In the genomic region with DNA sequence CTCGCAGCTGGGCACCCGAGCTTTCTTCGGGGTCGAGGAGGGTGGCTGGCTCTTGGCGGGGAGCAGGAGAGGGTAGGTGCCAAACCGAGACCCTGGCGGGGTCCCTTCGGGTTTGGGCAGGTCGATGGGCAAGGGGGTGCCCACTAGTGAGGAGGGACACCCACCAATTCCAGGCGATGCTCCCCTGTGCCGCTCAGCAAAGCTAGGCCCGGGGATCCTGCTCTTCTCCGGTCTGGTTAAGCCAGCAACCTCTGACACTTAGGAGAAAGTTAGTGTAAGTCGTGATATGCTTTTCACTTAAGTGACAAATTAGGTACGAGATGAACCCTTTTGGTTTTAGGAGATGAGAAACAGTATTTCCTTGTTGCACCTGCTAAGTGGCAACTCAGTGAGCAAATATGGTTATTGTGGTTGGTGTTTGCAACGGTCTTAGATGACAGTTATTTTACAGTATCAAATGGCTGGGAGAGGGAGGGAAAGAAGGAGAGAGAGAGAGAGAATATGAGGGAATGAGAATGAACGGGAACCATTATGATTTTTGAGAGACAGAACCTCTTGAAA, we compare ENCODE assay signal across 8 cellular contexts. TPM values are rescaled to one million over a fixed set of nuclear protein-coding genes. Genes with fewer than 3 reads are reported as not detected.
DNase-seq lines count a peak whose midpoint lies in the region; ATAC-seq, FAIRE-seq and TF ChIP-seq lines count a peak whose summit lies in the region.

No MANE protein-coding gene starts in this region.

- peak overlapping the region; percentile 93 for H3K4me3 Mint-ChIP-seq in activated naive CD8-positive, alpha-beta T cell treated with anti-CD3 and anti-CD28 coated beads, Interleukin-2, amount 10 ng/mL, durations not matched to agents 7 days and 5 days

- H3K36me3 Mint-ChIP-seq in activated naive CD8-positive, alpha-beta T cell treated with anti-CD3 and anti-CD28 coated beads, Interleukin-2, amount 10 ng/mL, durations not matched to agents 7 days and 5 days, result peaks cover 18% of the 10 kb centered on the region

- no peaks in the 10 kb centered on the region for H3K9me3 Mint-ChIP-seq in activated naive CD8-positive, alpha-beta T cell treated with anti-CD3 and anti-CD28 coated beads, Interleukin-2, amount 10 ng/mL, durations not matched to agents 7 days and 5 days

- H4K20me1 ChIP-seq in BLaER1, result no peaks in the 10 kb centered on the region

- POLR2A ChIA-PET in activated naive CD8-positive, alpha-beta T cell treated with anti-CD3 and anti-CD28 coated beads, Interleukin-2, amount 10 ng/mL, durations not matched to agents 7 days and 5 days (lab: Charles Lee), result interaction anchor here (0.8 to 4.0 kb wide), 14 partner anchors 8 to 737 kb away, joined by 3 to 44 read pairs (median 6); partner anchors contain the start of genes PIK3C2A and RPS13

- peak overlapping the region; percentile 94 for H3K27ac Mint-ChIP-seq in activated naive CD8-positive, alpha-beta T cell treated with anti-CD3 and anti-CD28 coated beads, Interleukin-2, amount 10 ng/mL, durations not matched to agents 7 days and 5 days

- H3K27ac ChIP-seq in BLaER1 (peak overlapping the region; percentile 93), heart left ventricle (peak overlapping the region; percentile 76 to 96 (median 90))

- H3K4me1 ChIP-seq in BLaER1, result peaks cover 54% of the 10 kb centered on the region
- H3K4me1 ChIP-seq in heart left ventricle, result peaks cover 0 to 45% (median 9%) of the 10 kb centered on the region in 12 donors

- peak; percentile 64 for FAIRE-seq in GM18507 (lab: Jason Lieb, UNC)

- H3K36me3 ChIP-seq in BLaER1 (peaks cover 12% of the 10 kb centered on the region), heart left ventricle (peaks cover 0 to 4% (median 0%) of the 10 kb centered on the region in 9 donors)

- H3K9ac ChIP-seq in BLaER1, result peak overlapping the region; percentile 89

- peak overlapping the region; percentile 89 for H3K4me2 ChIP-seq in BLaER1

- TF ChIP-seq CTCF in heart left ventricle (IDR thresholded peaks at IDR 0.05), result no peak

- peak overlapping the region; percentile 79 for H3K4me3 ChIP-seq in BLaER1
- H3K4me3 ChIP-seq in heart left ventricle, result peak overlapping the region; percentile 66 to 97 (median 86)

- H3K27me3 ChIP-seq in BLaER1 (no peaks in the 10 kb centered on the region), heart left ventricle (no peaks in the 10 kb centered on the region)

- WGBS in heart left ventricle, 4 donors, result 0 to 1% (median 0%) methylated on average over 15 to 17 of the region's 17 CpGs

- intact Hi-C loops in heart left ventricle (cut with DNase I), result loop anchor here in 3 of 10 donors (2.0 to 5.0 kb wide), 4 partner anchors 70 to 200 kb away; partner anchors contain the start of genes NCR3LG1 (in 2 of the 3), PIK3C2A (in 1 of the 3) and RPS13 (in 1 of the 3)

- H3K27me3 Mint-ChIP-seq in activated naive CD8-positive, alpha-beta T cell treated with anti-CD3 and anti-CD28 coated beads, Interleukin-2, amount 10 ng/mL, durations not matched to agents 7 days and 5 days, result peaks cover 5% of the 10 kb centered on the region

- TF ChIP-seq POLR2A in heart left ventricle (IDR thresholded peaks at IDR 0.05), result no peak

- H3K4me1 Mint-ChIP-seq in activated naive CD8-positive, alpha-beta T cell treated with anti-CD3 and anti-CD28 coated beads, Interleukin-2, amount 10 ng/mL, durations not matched to agents 7 days and 5 days, result peaks cover 46% of the 10 kb centered on the region

- H3K9me3 ChIP-seq in BLaER1 (no peaks in the 10 kb centered on the region), heart left ventricle (no peaks in the 10 kb centered on the region)

- no peak for DNase-seq in GM18507 (ENCODE audit: extremely low spot score, insufficient read length, low read depth)
- DNase-seq in NCI-H2029 treated with DMSO at 0.1 percent for 48 hours (lab: John Stamatoyannopoulos, UW), result peak; percentile 59
- no peak for DNase-seq in activated naive CD8-positive, alpha-beta T cell treated with anti-CD3 and anti-CD28 coated beads, Interleukin-2, amount 10 ng/mL, durations not matched to agents 7 days and 5 days
- no peak for DNase-seq in heart left ventricle
- DNase-seq in pons (ENCODE audit: low spot score), result peak; percentile 53
- DNase-seq in NCI-H128 (lab: John Stamatoyannopoulos, UW; ENCODE audit: unreplicated experiment), result no peak

- peak; percentile 24 for ATAC-seq in HG02973 (IDR thresholded peaks at IDR 0.05; ENCODE audit: unreplicated experiment)
- ATAC-seq in activated naive CD8-positive, alpha-beta T cell treated with anti-CD3 and anti-CD28 coated beads, Interleukin-2, amount 10 ng/mL, durations not matched to agents 7 days and 5 days (ENCODE audit: low read depth), result peak; percentile 19
- peak in 2 of 4 donors; percentile 17 to 32 for ATAC-seq in heart left ventricle

RNA-seq across cellular contexts. Expression of gene NUCB2, which starts 0.6 kb away (rescaled TPM):
- 100 to 1,000 TPM; 168 to 170 TPM for total RNA-seq in activated naive CD8-positive, alpha-beta T cell treated with anti-CD3 and anti-CD28 coated beads, Interleukin-2, amount 10 ng/mL, durations not matched to agents 7 days and 5 days
- 100 to 1,000 TPM in 3 of 9 donors, 10 to 100 TPM in 6; 41.4 to 180 (median 85.4) TPM for total RNA-seq in heart left ventricle
- 100 to 1,000 TPM in 1 of 2 donors, 10 to 100 TPM in 1; 87.0 to 135 TPM for polyA plus RNA-seq in heart left ventricle

Comparison
In these comparisons a context has a peak if more than half of its experiments do, and no peak if none do; other contexts are left out.
1. DNase-seq: peak in NCI-H2029 treated with DMSO at 0.1 percent for 48 hours (single experiment) and pons (single experiment); none in GM18507 (single experiment), activated naive CD8-positive, alpha-beta T cell treated with anti-CD3 and anti-CD28 coated beads, Interleukin-2, amount 10 ng/mL, durations not matched to agents 7 days and 5 days (single experiment), heart left ventricle (0 of 5) and NCI-H128 (single experiment).